ENCODE assay signal across 1 cellular context in genomic region chr3:157542711-157543485, GRCh38.
TF ChIP-seq lines count a peak whose summit lies in the region.

No MANE protein-coding gene starts in this region.

TF ChIP-seq in WTC11, 78 proteins besides CTCF, POLR2A, EP300 and RAD21 (continued from another document):
- TF ChIP-seq ZMAT4 (CRISPR knock-in tag; IDR thresholded peaks at IDR 0.05) (no peak), NR2C2 (CRISPR knock-in tag; IDR thresholded peaks at IDR 0.05) (no peak), FOXP4 (CRISPR knock-in tag; IDR thresholded peaks at IDR 0.05) (peak; percentile 31; the same call in 1 of the 2 replicates), MAX (CRISPR knock-in tag; IDR thresholded peaks at IDR 0.05) (peak; percentile 92), FOXK1 (CRISPR knock-in tag; IDR thresholded peaks at IDR 0.05) (no peak), TEAD1 (CRISPR knock-in tag; IDR thresholded peaks at IDR 0.05) (0 out of 2 replicates have a peak, but pooled peaks have one; percentile 64), RELA (CRISPR knock-in tag; IDR thresholded peaks at IDR 0.05; ENCODE audit: borderline replicate concordance) (no peak), ZBTB43 (CRISPR knock-in tag; IDR thresholded peaks at IDR 0.05) (no peak), TP53 (CRISPR knock-in tag; IDR thresholded peaks at IDR 0.05) (0 out of 2 replicates have a peak, but pooled peaks have one; percentile 38)
- TF ChIP-seq, protein P1, sequence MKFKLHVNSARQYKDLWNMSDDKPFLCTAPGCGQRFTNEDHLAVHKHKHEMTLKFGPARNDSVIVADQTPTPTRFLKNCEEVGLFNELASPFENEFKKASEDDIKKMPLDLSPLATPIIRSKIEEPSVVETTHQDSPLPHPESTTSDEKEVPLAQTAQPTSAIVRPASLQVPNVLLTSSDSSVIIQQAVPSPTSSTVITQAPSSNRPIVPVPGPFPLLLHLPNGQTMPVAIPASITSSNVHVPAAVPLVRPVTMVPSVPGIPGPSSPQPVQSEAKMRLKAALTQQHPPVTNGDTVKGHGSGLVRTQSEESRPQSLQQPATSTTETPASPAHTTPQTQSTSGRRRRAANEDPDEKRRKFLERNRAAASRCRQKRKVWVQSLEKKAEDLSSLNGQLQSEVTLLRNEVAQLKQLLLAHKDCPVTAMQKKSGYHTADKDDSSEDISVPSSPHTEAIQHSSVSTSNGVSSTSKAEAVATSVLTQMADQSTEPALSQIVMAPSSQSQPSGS (CRISPR knock-in tag; IDR thresholded peaks at IDR 0.05; ENCODE audit: borderline replicate concordance, low read depth): no peak
